In genomic region chr3:140911822-140912221, GRCh38 we compare ENCODE assay signal across 1 cellular context.
TF ChIP-seq lines count a peak whose summit lies in the region.

No MANE protein-coding gene starts in this region.

TF ChIP-seq in HepG2, 621 proteins besides CTCF, POLR2A, EP300 and RAD21 (continued from another document):
- TF ChIP-seq ZNF576 (CRISPR knock-in tag; IDR thresholded peaks at IDR 0.05), result no peak
- no peak for TF ChIP-seq BRCA1 (CRISPR knock-in tag; IDR thresholded peaks at IDR 0.05)
- no peak for TF ChIP-seq MTA1 (CRISPR knock-in tag; IDR thresholded peaks at IDR 0.05; ENCODE audit: borderline replicate concordance)
- no peak for TF ChIP-seq NR3C1 (CRISPR knock-in tag; IDR thresholded peaks at IDR 0.05)
- no peak for TF ChIP-seq ZBTB7B (CRISPR knock-in tag; IDR thresholded peaks at IDR 0.05)
- TF ChIP-seq ZNF775 (CRISPR knock-in tag; IDR thresholded peaks at IDR 0.05; ENCODE audit: borderline replicate concordance), result no peak
- TF ChIP-seq HMGXB3 (CRISPR knock-in tag; IDR thresholded peaks at IDR 0.05; ENCODE audit: borderline replicate concordance), result no peak
- no peak for TF ChIP-seq ARNT (IDR thresholded peaks at IDR 0.05)
- peak; percentile 74 for TF ChIP-seq FOXP1 (IDR thresholded peaks at IDR 0.05)
- TF ChIP-seq FOXP1 (CRISPR knock-in tag; IDR thresholded peaks at IDR 0.05), result peak; percentile 92
- TF ChIP-seq SP2 (CRISPR knock-in tag; IDR thresholded peaks at IDR 0.05), result no peak
- peak; percentile 83 for TF ChIP-seq FOXA3 (CRISPR knock-in tag; IDR thresholded peaks at IDR 0.05)
- TF ChIP-seq ELF3 (CRISPR knock-in tag; IDR thresholded peaks at IDR 0.05), result peak; percentile 44
- no peak for TF ChIP-seq DBP (CRISPR knock-in tag; IDR thresholded peaks at IDR 0.05; ENCODE audit: not compliant biosample characterization)
- TF ChIP-seq HHEX (CRISPR knock-in tag; IDR thresholded peaks at IDR 0.05), result no peak
- no peak for TF ChIP-seq ZNF496 (CRISPR knock-in tag; IDR thresholded peaks at IDR 0.05; ENCODE audit: insufficient replicate concordance)
- TF ChIP-seq ZNF737 (CRISPR knock-in tag; IDR thresholded peaks at IDR 0.05; ENCODE audit: borderline replicate concordance), result no peak
